In the genomic region with DNA sequence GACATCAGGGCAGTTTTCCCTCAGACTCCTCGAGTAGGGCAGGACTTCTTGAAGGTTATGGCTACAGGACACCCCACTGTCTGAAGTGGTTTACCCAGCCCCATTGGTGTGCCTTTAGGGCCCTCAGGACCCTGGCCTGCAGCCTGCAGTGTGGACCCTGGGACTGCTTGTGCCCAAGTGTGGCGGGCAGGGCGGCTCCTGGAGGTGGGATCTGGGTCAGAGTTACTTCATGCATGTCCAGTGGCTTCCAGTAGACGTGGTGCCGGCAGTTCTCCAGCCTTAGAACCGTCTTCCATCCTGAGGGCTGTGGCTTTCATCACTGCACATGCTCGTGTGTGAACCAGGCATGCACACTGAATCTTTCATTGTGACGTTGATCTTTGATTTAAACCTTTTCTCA, we compare ENCODE assay signal across 25 cellular contexts. TPM values are rescaled to one million over a fixed set of nuclear protein-coding genes. Genes with fewer than 3 reads are reported as not detected.
DNase-seq lines count a peak whose midpoint lies in the region; ATAC-seq, FAIRE-seq and TF ChIP-seq lines count a peak whose summit lies in the region.
"Had no signal": no experiment of that assay in that cellular context is flagged by ENCODE, and none has a peak within 500 bp of the region (broad histone marks: within the 10 kb centered on the region; RNA-seq: fewer than 3 reads in every experiment).

No MANE protein-coding gene starts in this region.

- no peak overlapping the region for H3K18ac ChIP-seq in neuronal stem cell (ENCODE audit: low read length)

- 0 out of 2 replicates have a peak, but pooled peaks cover 3% of the 10 kb centered on the region for H4K20me1 ChIP-seq in HepG2 (ENCODE audit: insufficient read depth, low read length)
- peaks cover 9% of the 10 kb centered on the region for H4K20me1 ChIP-seq in K562 (replicated peaks; ENCODE audit: control insufficient read depth, insufficient read depth, low read length)

- TF ChIP-seq EP300 in HepG2 (IDR thresholded peaks at IDR 0.05; ENCODE audit: low read depth in 2 of 2, low read length in 2 of 2) (no peak), HepG2 (CRISPR knock-in tag; IDR thresholded peaks at IDR 0.05; ENCODE audit: borderline replicate concordance) (no peak), K562 (IDR thresholded peaks at IDR 0.05; ENCODE audit: low read length) (no peak)

- no peak overlapping the region for H2AK5ac ChIP-seq in neuronal stem cell (ENCODE audit: low read depth, low read length)

- peak overlapping the region; percentile 80 for H3K23ac ChIP-seq in neuronal stem cell (ENCODE audit: low read depth, low read length, poor library complexity)

- DNase-seq in HepG2 (ENCODE audit: low spot score): no peak
- DNase-seq in right lobe of liver: no peak
- no peak for DNase-seq in K562 (ENCODE audit: extremely low read depth in 1 of 4, low spot score in 3 of 4)
- no peak for DNase-seq in neuronal stem cell (ENCODE audit: low spot score)
- no peak for DNase-seq in NCI-H524 treated with DMSO at 0.1 percent for 48 hours (lab: John Stamatoyannopoulos, UW)
- DNase-seq in endothelial cell (ENCODE audit: low spot score): no peak
- DNase-seq: 8988T; ACHN; AML-193; BE2C; CD4-positive, alpha-beta T cell; CD8-positive, alpha-beta memory T cell; DMS 273 treated with DMSO at 0.1 percent for 48 hours; DMS79; EL; GDM1; H9 had no signal

- H3K4me3 Mint-ChIP-seq in endothelial cell (ENCODE audit: unreplicated experiment): no peak overlapping the region
- H3K4me3 Mint-ChIP-seq: CD14-positive monocyte; CD4-positive, alpha-beta T cell; CD8-positive, alpha-beta memory T cell; GM23338; H9 had no signal

- no peaks in the 10 kb centered on the region for H3K9me1 ChIP-seq in K562 (ENCODE audit: control insufficient read depth, insufficient read depth, low read length)

- H2BK12ac ChIP-seq in neuronal stem cell (ENCODE audit: low read length): no peak overlapping the region

- no peak for TF ChIP-seq POLR2A in HepG2 (IDR thresholded peaks at IDR 0.05; ENCODE audit: insufficient read depth in 1 of 2, low read depth in 2 of 2, low read length in 2 of 2)
- TF ChIP-seq POLR2A in right lobe of liver (IDR thresholded peaks at IDR 0.05): no peak
- no peak for TF ChIP-seq POLR2A in K562 (conservative IDR thresholded peaks at IDR 0.05)

- no peaks in the 10 kb centered on the region for H3K4me1 Mint-ChIP-seq in endothelial cell (ENCODE audit: unreplicated experiment)
- H3K4me1 Mint-ChIP-seq: CD14-positive monocyte, GM23338, H9 had no signal

- no peak overlapping the region for H4K8ac ChIP-seq in neuronal stem cell (ENCODE audit: low read depth, low read length)

- H3K9ac ChIP-seq in HepG2 (ENCODE audit: insufficient read depth, low read depth, low read length) (no peak overlapping the region), K562 (ENCODE audit: insufficient read depth in 1 of 2, low read depth in 2 of 2, low read length in 2 of 2) (no peak overlapping the region), neuronal stem cell (ENCODE audit: low read depth, low read length, poor library complexity) (no peak overlapping the region)

- TF ChIP-seq CTCF in HepG2 (CRISPR knock-in tag; IDR thresholded peaks at IDR 0.05): no peak
- TF ChIP-seq CTCF in right lobe of liver (IDR thresholded peaks at IDR 0.05): no peak
- TF ChIP-seq CTCF in K562 (IDR thresholded peaks at IDR 0.05 in 2 of 3, conservative IDR thresholded peaks at IDR 0.05 in 1 of 3; ENCODE audit: insufficient read depth in 2 of 3, low read depth in 1 of 3, low read length in 3 of 3): no peak
- no peak for TF ChIP-seq CTCF in endothelial cell (IDR thresholded peaks at IDR 0.05; ENCODE audit: unreplicated experiment)

- FAIRE-seq in HepG2 (lab: Jason Lieb, UNC) (no peak), K562 (lab: Jason Lieb, UNC) (no peak)
- FAIRE-seq: D721Med, GM12891, GM18507 had no signal

- no peak overlapping the region for H3K4ac ChIP-seq in neuronal stem cell (ENCODE audit: low read length)

- no peak overlapping the region for H2BK120ac ChIP-seq in neuronal stem cell (ENCODE audit: low read depth, low read length)

- no peak overlapping the region for H2BK5ac ChIP-seq in neuronal stem cell (ENCODE audit: low read length)

- no peak for ATAC-seq in HepG2
- no peak for ATAC-seq in right lobe of liver
- no peak for ATAC-seq in K562
- ATAC-seq: A549, GM23338, HCT116 had no signal

- H3K27me3 ChIP-seq in HepG2 (ENCODE audit: control insufficient read depth in 1 of 2, insufficient read depth in 2 of 2, low read length in 2 of 2): no peaks in the 10 kb centered on the region
- no peaks in the 10 kb centered on the region for H3K27me3 ChIP-seq in right lobe of liver
- H3K27me3 ChIP-seq in K562 (ENCODE audit: control insufficient read depth in 2 of 2, insufficient read depth in 2 of 2, low read length in 2 of 2): no peaks in the 10 kb centered on the region
- H3K27me3 ChIP-seq in neuronal stem cell (ENCODE audit: control insufficient read depth in 3 of 3, insufficient read depth in 3 of 3, low read depth in 1 of 3, low read length in 3 of 3): no peaks in the 10 kb centered on the region
- H3K27me3 ChIP-seq: BE2C; BLaER1 treated with 17β-estradiol and CSF1 and Interleukin-3, amounts not matched to agents 10 nM and 100 nM had no signal

- H3K27ac ChIP-seq in HepG2 (ENCODE audit: extremely low read length, insufficient read depth, low read length): no peak overlapping the region
- H3K27ac ChIP-seq in right lobe of liver: no peak overlapping the region
- no peak overlapping the region for H3K27ac ChIP-seq in K562 (ENCODE audit: extremely low read depth, low read depth, low read length)
- no peak overlapping the region for H3K27ac ChIP-seq in neuronal stem cell (replicated peaks; ENCODE audit: low read length)
- H3K27ac ChIP-seq: A549; BLaER1 treated with 17β-estradiol and CSF1 and Interleukin-3, amounts not matched to agents 10 nM and 100 nM had no signal

- 100% methylated on average over 8 of the region's 8 CpGs for WGBS in HepG2 (ENCODE audit: low lambda C conversion rate)
- WGBS in right lobe of liver (ENCODE audit: insufficient coverage, low coverage, low lambda C conversion rate, missing lambda C conversion rate): 94% methylated on average over 5 of the region's 8 CpGs
- 92% methylated on average over 8 of the region's 8 CpGs for WGBS in K562 (ENCODE audit: insufficient coverage, low coverage, missing lambda C conversion rate)
- no CpG with 5 or more reads among the region's 8 CpGs for WGBS in neuronal stem cell (ENCODE audit: extremely low coverage in 2 of 2, insufficient read length in 2 of 2, insufficient replicate concordance in 1 of 2), 2 donors

- CTCF ChIA-PET in HepG2 (lab: Yijun Ruan, JAX; ENCODE audit: low intra/inter-chr PET ratio, low total read pairs) (no interaction called here), K562 (lab: Yijun Ruan, JAX; ENCODE audit: low intra/inter-chr PET ratio) (no interaction called here)

- H3K4me2 ChIP-seq in HepG2 (ENCODE audit: low read depth, low read length) (no peak overlapping the region), K562 (ENCODE audit: insufficient read depth, low read length) (no peak overlapping the region), neuronal stem cell (ENCODE audit: insufficient read depth, low read length, poor library complexity, severe bottlenecking) (no peak overlapping the region)
- H3K4me2 ChIP-seq: A549; BLaER1 treated with 17β-estradiol and CSF1 and Interleukin-3, amounts not matched to agents 10 nM and 100 nM; GM23338 had no signal

- BruUV-seq in HepG2 (replicated peaks; lab: Mats Ljungman, UMichigan) (no TSS peak), K562 (replicated peaks; lab: Mats Ljungman, UMichigan) (no TSS peak)

- H2AFZ ChIP-seq in HepG2 (ENCODE audit: low read length) (no peak overlapping the region), K562 (ENCODE audit: low read depth, low read length) (no peak overlapping the region), neuronal stem cell (ENCODE audit: low read length) (no peak overlapping the region)
- H2AFZ ChIP-seq: GM23338 had no signal

- H2BK15ac ChIP-seq in neuronal stem cell (ENCODE audit: low read length): no peak overlapping the region

- no peaks in the 10 kb centered on the region for H3K9me3 ChIP-seq in HepG2 (ENCODE audit: low read length)
- no peaks in the 10 kb centered on the region for H3K9me3 ChIP-seq in right lobe of liver
- no peaks in the 10 kb centered on the region for H3K9me3 ChIP-seq in K562 (replicated peaks; ENCODE audit: control insufficient read depth, insufficient read depth, low read depth, low read length)
- no peaks in the 10 kb centered on the region for H3K9me3 ChIP-seq in neuronal stem cell (replicated peaks in 1 of 2; ENCODE audit: control insufficient read depth in 2 of 2, insufficient read depth in 1 of 2, low read depth in 1 of 2, low read length in 2 of 2)
- H3K9me3 ChIP-seq: A549; BE2C; BLaER1 treated with 17β-estradiol and CSF1 and Interleukin-3, amounts not matched to agents 10 nM and 100 nM had no signal

- peaks cover 15% of the 10 kb centered on the region for H3K79me1 ChIP-seq in neuronal stem cell (ENCODE audit: low read depth, low read length)

- TF ChIP-seq RAD21 in HepG2 (CRISPR knock-in tag; IDR thresholded peaks at IDR 0.05) (no peak), K562 (CRISPR knock-in tag; conservative IDR thresholded peaks at IDR 0.05 in 1 of 2, IDR thresholded peaks at IDR 0.05 in 1 of 2) (no peak)

- intact Hi-C loops in HepG2 (cut with micrococcal nuclease; ENCODE audit: unreplicated experiment): no loop called here
- intact Hi-C loops in right lobe of liver (cut with DNase I): no loop called here
- intact Hi-C loops in K562 (cut with micrococcal nuclease): loop anchor here (10.0 kb wide), 1 partner anchor 63 kb away; no protein-coding TSS in a partner anchor

- H3K36me3 ChIP-seq in HepG2 (replicated peaks in 1 of 2; ENCODE audit: control insufficient read depth in 1 of 2, insufficient read depth in 2 of 2, low read length in 2 of 2) (peaks cover 61 to 92% of the 10 kb centered on the region in 2 experiments), right lobe of liver (peaks cover 0 to 95% (median 64%) of the 10 kb centered on the region in 4 donors), K562 (ENCODE audit: control insufficient read depth, insufficient read depth, low read length) (peaks cover 99% of the 10 kb centered on the region), neuronal stem cell (replicated peaks in 1 of 2; ENCODE audit: control insufficient read depth in 2 of 2, insufficient read depth in 2 of 2, low read length in 2 of 2) (peaks cover 81 to 98% of the 10 kb centered on the region in 2 donors)

- H3K79me2 ChIP-seq in HepG2 (ENCODE audit: insufficient read depth, low read length): peaks cover 4% of the 10 kb centered on the region
- H3K79me2 ChIP-seq in K562 (ENCODE audit: control insufficient read depth, insufficient read depth, low read length): peaks cover 51% of the 10 kb centered on the region

- H3K4me3 ChIP-seq in HepG2 (replicated peaks in 1 of 3; ENCODE audit: insufficient read depth in 1 of 3, low read depth in 2 of 3, low read length in 3 of 3) (no peak overlapping the region), right lobe of liver (no peak overlapping the region), K562 (no peak overlapping the region), neuronal stem cell (ENCODE audit: low read length in 2 of 2) (no peak overlapping the region)
- H3K4me3 ChIP-seq: A549; BLaER1 treated with 17β-estradiol and CSF1 and Interleukin-3, amounts not matched to agents 10 nM and 100 nM; GM23338 had no signal

- peaks cover 49% of the 10 kb centered on the region for H3K36me3 Mint-ChIP-seq in endothelial cell (ENCODE audit: low read depth, unreplicated experiment)

- H3K27me3 Mint-ChIP-seq in endothelial cell (ENCODE audit: unreplicated experiment): peaks cover under 1% of the 10 kb centered on the region
- H3K27me3 Mint-ChIP-seq: CD4-positive, alpha-beta T cell had no signal

- H3K14ac ChIP-seq in neuronal stem cell (ENCODE audit: low read length): peak overlapping the region; percentile 8

- H3K4me1 ChIP-seq in HepG2 (ENCODE audit: insufficient read depth, low read length) (no peaks in the 10 kb centered on the region), right lobe of liver (peaks cover 0 to 41% (median 0%) of the 10 kb centered on the region in 4 donors), K562 (replicated peaks in 1 of 2; ENCODE audit: control insufficient read depth in 2 of 2, insufficient read depth in 2 of 2, low read length in 2 of 2) (0 out of 5 replicates have a peak, but pooled peaks cover 0 to 2% of the 10 kb centered on the region in 2 experiments), neuronal stem cell (ENCODE audit: control insufficient read depth in 2 of 2, insufficient read depth in 1 of 2, low read depth in 1 of 2, low read length in 2 of 2) (no peaks in the 10 kb centered on the region)
- H3K4me1 ChIP-seq: A549; BE2C; BLaER1 treated with 17β-estradiol and CSF1 and Interleukin-3, amounts not matched to agents 10 nM and 100 nM had no signal

- H3K9me3 Mint-ChIP-seq in endothelial cell (ENCODE audit: unreplicated experiment): no peaks in the 10 kb centered on the region
- H3K9me3 Mint-ChIP-seq: CD4-positive, alpha-beta T cell; CD8-positive, alpha-beta memory T cell; GM23338; H9 had no signal

- no peak overlapping the region for H3K27ac Mint-ChIP-seq in endothelial cell (ENCODE audit: unreplicated experiment)
- H3K27ac Mint-ChIP-seq: CD4-positive, alpha-beta T cell; CD8-positive, alpha-beta memory T cell had no signal

- POLR2A ChIA-PET in HepG2 (lab: Yijun Ruan, JAX): no interaction called here
- POLR2A ChIA-PET in K562 (lab: Yijun Ruan, JAX): interaction anchor here (0.7 to 3.6 kb wide), 3 partner anchors 11 to 786 kb away, joined by 3 to 13 read pairs (median 3); no protein-coding TSS in a partner anchor

- no peak overlapping the region for H4K91ac ChIP-seq in neuronal stem cell (ENCODE audit: low read depth, low read length, poor library complexity)

- in situ Hi-C loops in HepG2 (cut with HindIII; ENCODE audit: extremely low pct_ligation_motif_present, low pct_unique_long_range_greater_than_20kb) (no loop called here), K562 (cut with MboI) (no loop called here)

RNA-seq across cellular contexts. Expression of gene EIF3B, which starts 16.7 kb away (rescaled TPM):
- total RNA-seq in HepG2 (2016; rRNA removed; fragmentation: Illumina TruSeq; extraction: Trizol) (241 and 244 TPM in 2 replicates), right lobe of liver (10 to 100 TPM; 61.6 to 93.3 (median 68.3) TPM), K562 (2014; rRNA removed) (334 and 358 TPM in 2 replicates), K562 (2014; rRNA removed; fragmentation: Illumina TruSeq; extraction: Trizol) (357 and 410 TPM in 2 replicates), K562 (2015; rRNA removed; fragmentation: Illumina TruSeq; extraction: Trizol) (407 and 420 TPM in 2 replicates), K562 (2021) (387 and 416 TPM in 2 replicates), endothelial cell (ENCODE audit: unreplicated experiment) (125 TPM)
- 49.6 and 52.0 TPM in 2 replicates for total RNA-seq in HepG2 (2016; cell fraction: cytosol; rRNA removed; fragmentation: Illumina TruSeq; extraction: Trizol; ENCODE audit: low read depth)
- total RNA-seq in HepG2 (2016; cell fraction: insoluble cytoplasmic fraction; rRNA removed; fragmentation: Illumina TruSeq; extraction: Trizol): 219 and 236 TPM in 2 replicates
- total RNA-seq in HepG2 (2016; cell fraction: membrane; rRNA removed; fragmentation: Illumina TruSeq; extraction: Trizol): 63.0 and 67.9 TPM in 2 replicates
- 134 and 151 TPM in 2 replicates for total RNA-seq in HepG2 (2016; cell fraction: nucleus; rRNA removed; fragmentation: Illumina TruSeq; extraction: Trizol)
- polyA plus RNA-seq in HepG2 (2011; rRNA removed) (91.2 and 92.2 TPM in 2 replicates), K562 (2011; rRNA removed) (216 and 279 TPM in 2 replicates), K562 (2014; fragmentation: Illumina TruSeq; extraction: Trizol) (494 and 496 TPM in 2 replicates), K562 (2014; fragmentation: Nextera tagmentation; extraction: Ambion mirVana) (10 to 100 TPM; 25.9 to 57.6 TPM), K562 (2014; rRNA removed) (263 and 278 TPM in 2 replicates)
- polyA plus RNA-seq in HepG2 (2011; cell fraction: cytosol; rRNA removed): 70.3 and 78.7 TPM in 2 replicates
- 243 and 250 TPM in 2 replicates for polyA plus RNA-seq in HepG2 (2011; cell fraction: nucleus; rRNA removed)
- polyA plus RNA-seq in HepG2 (2012): 151 and 176 TPM in 2 replicates
- 11.2 and 14.3 TPM in 2 replicates for polyA plus RNA-seq in HepG2 (2016; cell fraction: cytosol; fragmentation: Illumina TruSeq; extraction: Trizol; ENCODE audit: low read depth)
- 177 and 198 TPM in 2 replicates for polyA plus RNA-seq in HepG2 (2016; cell fraction: insoluble cytoplasmic fraction; fragmentation: Illumina TruSeq; extraction: Trizol; ENCODE audit: low read depth)
- 27.4 and 32.0 TPM in 2 replicates for polyA plus RNA-seq in HepG2 (2016; cell fraction: membrane; fragmentation: Illumina TruSeq; extraction: Trizol; ENCODE audit: low read depth)
- polyA plus RNA-seq in HepG2 (2016; cell fraction: nucleus; fragmentation: Illumina TruSeq; extraction: Trizol; ENCODE audit: insufficient read depth, low read depth): 244 and 264 TPM in 2 replicates
- 152 and 244 TPM in 2 replicates for polyA minus RNA-seq in HepG2 (2011; rRNA and poly(A)+ RNA removed; ENCODE audit: low replicate concordance)
- 100 and 101 TPM in 2 replicates for polyA minus RNA-seq in HepG2 (2011; cell fraction: cytosol; rRNA and poly(A)+ RNA removed)
- polyA minus RNA-seq in HepG2 (2011; cell fraction: nucleus; rRNA and poly(A)+ RNA removed): 124 and 130 TPM in 2 replicates
- total RNA-seq in K562 (2011; cell fraction: chromatin; rRNA removed; ENCODE audit: low replicate concordance): 583 and 880 TPM in 2 replicates
- total RNA-seq in K562 (2011; cell fraction: nucleolus; rRNA removed): 353 and 358 TPM in 2 replicates
- total RNA-seq in K562 (2011; cell fraction: nucleoplasm; rRNA removed): 465 and 579 TPM in 2 replicates
- 139 and 199 TPM in 2 replicates for polyA plus RNA-seq in K562 (2011; cell fraction: cytosol; rRNA removed)
- polyA plus RNA-seq in K562 (2011; cell fraction: nucleus; rRNA removed): 409 and 424 TPM in 2 replicates
- 202 and 329 TPM in 2 replicates for polyA plus RNA-seq in K562 (2012)
- 295 and 299 TPM in 2 replicates for polyA minus RNA-seq in K562 (2011; rRNA and poly(A)+ RNA removed)
- 126 and 190 TPM in 2 replicates for polyA minus RNA-seq in K562 (2011; cell fraction: cytosol; rRNA and poly(A)+ RNA removed)
- polyA minus RNA-seq in K562 (2011; cell fraction: nucleus; rRNA and poly(A)+ RNA removed): 97.9 and 165 TPM in 2 replicates
- 81.1 TPM for polyA plus RNA-seq in neuronal stem cell (2013, experiment 1 of 2)
- polyA plus RNA-seq in neuronal stem cell (2013, experiment 2 of 2): 83.2 TPM

RNA-seq across cellular contexts. Expression of gene CHST12, which starts 32.1 kb away (rescaled TPM):
- 3.7 and 6.4 TPM in 2 replicates for total RNA-seq in HepG2 (2016; rRNA removed; fragmentation: Illumina TruSeq; extraction: Trizol)
- 1.4 and 1.5 TPM in 2 replicates for total RNA-seq in HepG2 (2016; cell fraction: cytosol; rRNA removed; fragmentation: Illumina TruSeq; extraction: Trizol; ENCODE audit: low read depth)
- 3.5 and 6.3 TPM in 2 replicates for total RNA-seq in HepG2 (2016; cell fraction: insoluble cytoplasmic fraction; rRNA removed; fragmentation: Illumina TruSeq; extraction: Trizol)
- total RNA-seq in HepG2 (2016; cell fraction: membrane; rRNA removed; fragmentation: Illumina TruSeq; extraction: Trizol): 3.9 and 4.8 TPM in 2 replicates
- 5.8 and 6.9 TPM in 2 replicates for total RNA-seq in HepG2 (2016; cell fraction: nucleus; rRNA removed; fragmentation: Illumina TruSeq; extraction: Trizol)
- polyA plus RNA-seq in HepG2 (2011; rRNA removed): 15.8 and 17.0 TPM in 2 replicates
- 14.4 and 28.9 TPM in 2 replicates for polyA plus RNA-seq in HepG2 (2011; cell fraction: cytosol; rRNA removed)
- polyA plus RNA-seq in HepG2 (2011; cell fraction: nucleus; rRNA removed): 16.3 and 21.2 TPM in 2 replicates
- polyA plus RNA-seq in HepG2 (2012): 8.1 and 11.8 TPM in 2 replicates
- polyA plus RNA-seq in HepG2 (2016; cell fraction: cytosol; fragmentation: Illumina TruSeq; extraction: Trizol; ENCODE audit: low read depth): 3.3 and 4.7 TPM in 2 replicates
- polyA plus RNA-seq in HepG2 (2016; cell fraction: insoluble cytoplasmic fraction; fragmentation: Illumina TruSeq; extraction: Trizol; ENCODE audit: low read depth): 5.7 and 8.1 TPM in 2 replicates
- 5.6 and 6.2 TPM in 2 replicates for polyA plus RNA-seq in HepG2 (2016; cell fraction: membrane; fragmentation: Illumina TruSeq; extraction: Trizol; ENCODE audit: low read depth)
- polyA plus RNA-seq in HepG2 (2016; cell fraction: nucleus; fragmentation: Illumina TruSeq; extraction: Trizol; ENCODE audit: insufficient read depth, low read depth): 21.2 and 23.6 TPM in 2 replicates
- polyA minus RNA-seq in HepG2 (2011; rRNA and poly(A)+ RNA removed; ENCODE audit: low replicate concordance): 12.0 and 35.8 TPM in 2 replicates
- 12.9 and 20.5 TPM in 2 replicates for polyA minus RNA-seq in HepG2 (2011; cell fraction: cytosol; rRNA and poly(A)+ RNA removed)
- 5.7 TPM in 2 replicates for polyA minus RNA-seq in HepG2 (2011; cell fraction: nucleus; rRNA and poly(A)+ RNA removed)
- total RNA-seq in right lobe of liver: 1 to 10 TPM; 3.0 to 7.9 (median 5.7) TPM
- 5.2 and 11.8 TPM in 2 replicates for total RNA-seq in K562 (2011; cell fraction: chromatin; rRNA removed; ENCODE audit: low replicate concordance)
- total RNA-seq in K562 (2011; cell fraction: nucleolus; rRNA removed): 6.2 and 7.2 TPM in 2 replicates
- total RNA-seq in K562 (2011; cell fraction: nucleoplasm; rRNA removed): 5.4 and 5.7 TPM in 2 replicates
- total RNA-seq in K562 (2014; rRNA removed): 8.2 and 8.9 TPM in 2 replicates
- total RNA-seq in K562 (2014; rRNA removed; fragmentation: Illumina TruSeq; extraction: Trizol): 0.84 and 1.1 TPM in 2 replicates
- 4.0 and 4.2 TPM in 2 replicates for total RNA-seq in K562 (2015; rRNA removed; fragmentation: Illumina TruSeq; extraction: Trizol)
- 17.3 and 19.8 TPM in 2 replicates for total RNA-seq in K562 (2021)
- polyA plus RNA-seq in K562 (2011; rRNA removed): 3.6 and 6.8 TPM in 2 replicates
- polyA plus RNA-seq in K562 (2011; cell fraction: cytosol; rRNA removed): 10.4 and 21.4 TPM in 2 replicates
- 5.1 and 6.2 TPM in 2 replicates for polyA plus RNA-seq in K562 (2011; cell fraction: nucleus; rRNA removed)
- 10.2 and 24.4 TPM in 2 replicates for polyA plus RNA-seq in K562 (2012)
- polyA plus RNA-seq in K562 (2014; fragmentation: Illumina TruSeq; extraction: Trizol): 2.1 and 5.7 TPM in 2 replicates
- under 1 TPM; 0.18 to 0.24 TPM for polyA plus RNA-seq in K562 (2014; fragmentation: Nextera tagmentation; extraction: Ambion mirVana)
- 10.3 and 10.6 TPM in 2 replicates for polyA plus RNA-seq in K562 (2014; rRNA removed)
- 1.3 and 1.8 TPM in 2 replicates for polyA minus RNA-seq in K562 (2011; rRNA and poly(A)+ RNA removed)
- 6.8 and 9.4 TPM in 2 replicates for polyA minus RNA-seq in K562 (2011; cell fraction: cytosol; rRNA and poly(A)+ RNA removed)
- polyA minus RNA-seq in K562 (2011; cell fraction: nucleus; rRNA and poly(A)+ RNA removed): 1.6 and 2.2 TPM in 2 replicates
- polyA plus RNA-seq in neuronal stem cell (2013, experiment 1 of 2): 12.5 TPM
- polyA plus RNA-seq in neuronal stem cell (2013, experiment 2 of 2): 12.7 TPM
- total RNA-seq in endothelial cell (ENCODE audit: unreplicated experiment): 26.9 TPM

RNA-seq across cellular contexts. Expression of gene SNX8, which starts 57.1 kb away (rescaled TPM):
- total RNA-seq in HepG2 (2016; rRNA removed; fragmentation: Illumina TruSeq; extraction: Trizol): 20.6 and 33.7 TPM in 2 replicates
- total RNA-seq in HepG2 (2016; cell fraction: cytosol; rRNA removed; fragmentation: Illumina TruSeq; extraction: Trizol; ENCODE audit: low read depth): 10.1 and 10.2 TPM in 2 replicates
- total RNA-seq in HepG2 (2016; cell fraction: insoluble cytoplasmic fraction; rRNA removed; fragmentation: Illumina TruSeq; extraction: Trizol): 22.2 and 35.3 TPM in 2 replicates
- total RNA-seq in HepG2 (2016; cell fraction: membrane; rRNA removed; fragmentation: Illumina TruSeq; extraction: Trizol): 13.0 and 13.3 TPM in 2 replicates
- total RNA-seq in HepG2 (2016; cell fraction: nucleus; rRNA removed; fragmentation: Illumina TruSeq; extraction: Trizol): 18.8 and 19.1 TPM in 2 replicates
- 45.2 and 46.2 TPM in 2 replicates for polyA plus RNA-seq in HepG2 (2011; rRNA removed)
- 17.4 and 28.0 TPM in 2 replicates for polyA plus RNA-seq in HepG2 (2011; cell fraction: cytosol; rRNA removed)
- polyA plus RNA-seq in HepG2 (2011; cell fraction: nucleus; rRNA removed): 34.3 and 35.3 TPM in 2 replicates
- 22.7 and 25.0 TPM in 2 replicates for polyA plus RNA-seq in HepG2 (2012)
- 8.9 and 11.6 TPM in 2 replicates for polyA plus RNA-seq in HepG2 (2016; cell fraction: cytosol; fragmentation: Illumina TruSeq; extraction: Trizol; ENCODE audit: low read depth)
- 46.0 and 46.5 TPM in 2 replicates for polyA plus RNA-seq in HepG2 (2016; cell fraction: insoluble cytoplasmic fraction; fragmentation: Illumina TruSeq; extraction: Trizol; ENCODE audit: low read depth)
- 14.2 and 16.9 TPM in 2 replicates for polyA plus RNA-seq in HepG2 (2016; cell fraction: membrane; fragmentation: Illumina TruSeq; extraction: Trizol; ENCODE audit: low read depth)
- 34.2 and 34.5 TPM in 2 replicates for polyA plus RNA-seq in HepG2 (2016; cell fraction: nucleus; fragmentation: Illumina TruSeq; extraction: Trizol; ENCODE audit: insufficient read depth, low read depth)
- polyA minus RNA-seq in HepG2 (2011; rRNA and poly(A)+ RNA removed; ENCODE audit: low replicate concordance): 102 and 111 TPM in 2 replicates
- 18.2 and 21.3 TPM in 2 replicates for polyA minus RNA-seq in HepG2 (2011; cell fraction: cytosol; rRNA and poly(A)+ RNA removed)
- 8.0 and 15.6 TPM in 2 replicates for polyA minus RNA-seq in HepG2 (2011; cell fraction: nucleus; rRNA and poly(A)+ RNA removed)
- 10 to 100 TPM in 5 of 6 experiments, 1 to 10 TPM in 1; 9.1 to 26.2 (median 13.0) TPM for total RNA-seq in right lobe of liver
- total RNA-seq in K562 (2011; cell fraction: chromatin; rRNA removed; ENCODE audit: low replicate concordance): 26.7 and 72.5 TPM in 2 replicates
- 24.0 and 30.0 TPM in 2 replicates for total RNA-seq in K562 (2011; cell fraction: nucleolus; rRNA removed)
- total RNA-seq in K562 (2011; cell fraction: nucleoplasm; rRNA removed): 21.8 and 23.5 TPM in 2 replicates
- 5.5 and 9.1 TPM in 2 replicates for total RNA-seq in K562 (2014; rRNA removed)
- total RNA-seq in K562 (2014; rRNA removed; fragmentation: Illumina TruSeq; extraction: Trizol): 8.7 and 12.5 TPM in 2 replicates
- total RNA-seq in K562 (2015; rRNA removed; fragmentation: Illumina TruSeq; extraction: Trizol): 15.9 and 16.9 TPM in 2 replicates
- total RNA-seq in K562 (2021): 50.4 and 51.6 TPM in 2 replicates
- 45.7 and 47.0 TPM in 2 replicates for polyA plus RNA-seq in K562 (2011; rRNA removed)
- polyA plus RNA-seq in K562 (2011; cell fraction: cytosol; rRNA removed): 23.9 and 55.1 TPM in 2 replicates
- polyA plus RNA-seq in K562 (2011; cell fraction: nucleus; rRNA removed): 30.5 and 42.3 TPM in 2 replicates
- 35.9 and 57.5 TPM in 2 replicates for polyA plus RNA-seq in K562 (2012)
- 33.3 and 35.4 TPM in 2 replicates for polyA plus RNA-seq in K562 (2014; fragmentation: Illumina TruSeq; extraction: Trizol)
- 1 to 10 TPM; 2.7 to 7.7 TPM for polyA plus RNA-seq in K562 (2014; fragmentation: Nextera tagmentation; extraction: Ambion mirVana)
- 17.2 and 32.5 TPM in 2 replicates for polyA plus RNA-seq in K562 (2014; rRNA removed)
- 25.4 and 40.0 TPM in 2 replicates for polyA minus RNA-seq in K562 (2011; rRNA and poly(A)+ RNA removed)
- polyA minus RNA-seq in K562 (2011; cell fraction: cytosol; rRNA and poly(A)+ RNA removed): 16.8 and 32.4 TPM in 2 replicates
- polyA minus RNA-seq in K562 (2011; cell fraction: nucleus; rRNA and poly(A)+ RNA removed): 11.8 and 17.4 TPM in 2 replicates
- polyA plus RNA-seq in neuronal stem cell (2013, experiment 1 of 2): 10.4 TPM
- polyA plus RNA-seq in neuronal stem cell (2013, experiment 2 of 2): 12.5 TPM
- total RNA-seq in endothelial cell (ENCODE audit: unreplicated experiment): 40.7 TPM

Comparison
In these comparisons a context has a peak if more than half of its experiments do, and no peak if none do; other contexts are left out.
1. Of the 241 proteins assayed by ChIP-seq in both HepG2 and K562: peak only in HepG2: RBM22; only in K562: POLR2G; in both: none; in neither: 239.